Comparison of ENCODE assay signal across 1 cellular context in the genomic region with DNA sequence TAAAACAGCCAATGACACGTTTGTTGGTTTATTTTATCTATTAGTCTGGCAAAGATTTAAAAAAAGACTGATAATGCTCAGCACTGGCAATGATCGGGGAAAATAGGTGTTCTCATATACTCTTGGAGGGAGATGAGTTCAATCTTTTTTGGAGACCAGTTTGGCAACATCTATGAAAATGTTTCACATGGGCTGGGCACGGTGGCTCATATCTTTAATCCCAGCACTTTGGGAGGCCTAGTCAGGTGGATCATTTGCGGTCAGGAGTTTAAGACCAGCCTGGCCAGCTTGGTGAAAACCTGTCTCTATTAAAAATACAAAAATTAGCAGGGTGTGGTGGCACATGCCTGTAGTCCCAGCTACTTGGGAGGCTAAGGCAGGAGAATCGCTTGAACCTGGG.
TF ChIP-seq lines count a peak whose summit lies in the region.

No MANE protein-coding gene starts in this region.

TF ChIP-seq in GM23338, 12 proteins besides CTCF, POLR2A, EP300 and RAD21 (continued from another document):
- TF ChIP-seq, protein P1, sequence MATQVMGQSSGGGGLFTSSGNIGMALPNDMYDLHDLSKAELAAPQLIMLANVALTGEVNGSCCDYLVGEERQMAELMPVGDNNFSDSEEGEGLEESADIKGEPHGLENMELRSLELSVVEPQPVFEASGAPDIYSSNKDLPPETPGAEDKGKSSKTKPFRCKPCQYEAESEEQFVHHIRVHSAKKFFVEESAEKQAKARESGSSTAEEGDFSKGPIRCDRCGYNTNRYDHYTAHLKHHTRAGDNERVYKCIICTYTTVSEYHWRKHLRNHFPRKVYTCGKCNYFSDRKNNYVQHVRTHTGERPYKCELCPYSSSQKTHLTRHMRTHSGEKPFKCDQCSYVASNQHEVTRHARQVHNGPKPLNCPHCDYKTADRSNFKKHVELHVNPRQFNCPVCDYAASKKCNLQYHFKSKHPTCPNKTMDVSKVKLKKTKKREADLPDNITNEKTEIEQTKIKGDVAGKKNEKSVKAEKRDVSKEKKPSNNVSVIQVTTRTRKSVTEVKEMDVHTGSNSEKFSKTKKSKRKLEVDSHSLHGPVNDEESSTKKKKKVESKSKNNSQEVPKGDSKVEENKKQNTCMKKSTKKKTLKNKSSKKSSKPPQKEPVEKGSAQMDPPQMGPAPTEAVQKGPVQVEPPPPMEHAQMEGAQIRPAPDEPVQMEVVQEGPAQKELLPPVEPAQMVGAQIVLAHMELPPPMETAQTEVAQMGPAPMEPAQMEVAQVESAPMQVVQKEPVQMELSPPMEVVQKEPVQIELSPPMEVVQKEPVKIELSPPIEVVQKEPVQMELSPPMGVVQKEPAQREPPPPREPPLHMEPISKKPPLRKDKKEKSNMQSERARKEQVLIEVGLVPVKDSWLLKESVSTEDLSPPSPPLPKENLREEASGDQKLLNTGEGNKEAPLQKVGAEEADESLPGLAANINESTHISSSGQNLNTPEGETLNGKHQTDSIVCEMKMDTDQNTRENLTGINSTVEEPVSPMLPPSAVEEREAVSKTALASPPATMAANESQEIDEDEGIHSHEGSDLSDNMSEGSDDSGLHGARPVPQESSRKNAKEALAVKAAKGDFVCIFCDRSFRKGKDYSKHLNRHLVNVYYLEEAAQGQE (IDR thresholded peaks at IDR 0.05; ENCODE audit: unreplicated experiment), result no peak
- TF ChIP-seq ZNF331 (CRISPR knock-in tag; IDR thresholded peaks at IDR 0.05; ENCODE audit: low read depth) (no peak), EZH2phosphoT487 (IDR thresholded peaks at IDR 0.05; ENCODE audit: unreplicated experiment) (no peak)
